ENCODE assay signal across 32 cellular contexts in genomic region chr15:96750361-96750760, GRCh38.
"Had no signal": no experiment of that assay in that cellular context is flagged by ENCODE, and none has a peak within 500 bp of the region (broad histone marks: within the 10 kb centered on the region; RNA-seq: fewer than 3 reads in every experiment).

No MANE protein-coding gene starts in this region.

- H3K27ac ChIP-seq: adrenal gland, body of pancreas, coronary artery, dorsolateral prefrontal cortex, heart left ventricle, ovary, prostate gland, skin epidermis, testis, transverse colon, WERI-Rb-1 had no signal

- H3K4me3 Mint-ChIP-seq: activated CD4-positive, alpha-beta memory T cell treated with anti-CD3 and anti-CD28 coated beads, Interleukin-2, amount 10 ng/mL, durations not matched to agents 7 days and 5 days; activated CD4-positive, alpha-beta T cell treated with anti-CD3 and anti-CD28 coated beads, Interleukin-2, amount 10 ng/mL, durations not matched to agents 7 days and 5 days; activated naive CD8-positive, alpha-beta T cell; activated T-cell treated with anti-CD3 and anti-CD28 coated beads, Interleukin-2, amount 50 U/mL, for 24 hours; effector memory CD8-positive, alpha-beta T cell; nephron; T-helper 1 cell treated with Interleukin-12 subunit alpha and Interleukin-12 subunit beta and Interleukin-4 antibody, amounts not matched to agents 30 μg/mL and 1 μg/mL, for 36 hours had no signal

- ATAC-seq: body of pancreas; effector memory CD8-positive, alpha-beta T cell; esophagus mucosa; heart left ventricle; left ventricle myocardium superior; sciatic nerve; stimulated activated naive CD8-positive, alpha-beta T cell treated with anti-CD3 and anti-CD28 coated beads, Interleukin-15, Interleukin-2, amounts not matched to agents 100 U/mL and 50 U/mL, for 24 hours had no signal

- H3K27ac Mint-ChIP-seq: activated CD4-positive, alpha-beta memory T cell treated with anti-CD3 and anti-CD28 coated beads, Interleukin-2, amount 10 ng/mL, durations not matched to agents 7 days and 5 days; activated CD4-positive, alpha-beta T cell treated with anti-CD3 and anti-CD28 coated beads, Interleukin-2, amount 10 ng/mL, durations not matched to agents 7 days and 5 days; activated naive CD8-positive, alpha-beta T cell; activated T-cell treated with anti-CD3 and anti-CD28 coated beads, Interleukin-2, amount 50 U/mL, for 24 hours; activated T-helper 2 cell treated with anti-CD3 and anti-CD28 coated beads, Interferon-gamma antibody, Interleukin-2, Interleukin-4, amounts not matched to agents 10 μg/mL and 5 μg/mL and 100 μg/mL, durations not matched to agents 14 hours and 24 hours and 36 hours; effector memory CD8-positive, alpha-beta T cell; nephron; T-helper 1 cell treated with Interleukin-12 subunit alpha and Interleukin-12 subunit beta and Interleukin-4 antibody, amounts not matched to agents 30 μg/mL and 1 μg/mL, for 36 hours had no signal

- H3K36me3 ChIP-seq: adrenal gland, heart left ventricle, ovary, prostate gland, transverse colon, WERI-Rb-1 had no signal

- H3K4me1 ChIP-seq: adrenal gland, body of pancreas, heart left ventricle, prostate gland, testis, transverse colon had no signal

- DNase-seq: activated CD4-positive, alpha-beta memory T cell treated with anti-CD3 and anti-CD28 coated beads, Interleukin-2, amount 10 ng/mL, durations not matched to agents 7 days and 5 days; activated CD4-positive, alpha-beta T cell treated with anti-CD3 and anti-CD28 coated beads, Interleukin-2, amount 10 ng/mL, durations not matched to agents 7 days and 5 days; activated CD4-positive, CD25-positive, alpha-beta regulatory T cell treated with anti-CD3 and anti-CD28 coated beads, Interleukin-2, amount 50 U/mL, for 72 hours; activated CD8-positive, alpha-beta memory T cell treated with anti-CD3 and anti-CD28 coated beads, Interleukin-2, amount 50 U/mL, for 48 hours; activated T-cell treated with anti-CD3 and anti-CD28 coated beads, Interleukin-2, amount 50 U/mL, for 24 hours; adrenal gland; aorta; body of pancreas; dorsolateral prefrontal cortex; effector memory CD8-positive, alpha-beta T cell; foreskin fibroblast; heart left ventricle; islet precursor cell; left ventricle myocardium superior; ovary; retina; stimulated activated CD4-positive, alpha-beta T cell treated with anti-CD3 and anti-CD28 coated beads, Interleukin-12 subunit alpha, Interleukin-12 subunit beta, amount 100 ng/mL, for 4 hours; stimulated activated CD4-positive, alpha-beta T cell treated with anti-CD3 and anti-CD28 coated beads, Interleukin-4, amount 100 ng/mL, for 1 hour; stimulated activated naive CD8-positive, alpha-beta T cell treated with anti-CD3 and anti-CD28 coated beads, Interleukin-15, Interleukin-2, amounts not matched to agents 100 U/mL and 50 U/mL, for 24 hours; T-helper 9 cell; testis; transverse colon; WERI-Rb-1 had no signal

- H3K27me3 Mint-ChIP-seq: activated CD4-positive, alpha-beta memory T cell treated with anti-CD3 and anti-CD28 coated beads, Interleukin-2, amount 10 ng/mL, durations not matched to agents 7 days and 5 days; activated CD4-positive, alpha-beta T cell treated with anti-CD3 and anti-CD28 coated beads, Interleukin-2, amount 10 ng/mL, durations not matched to agents 7 days and 5 days; activated T-cell treated with anti-CD3 and anti-CD28 coated beads, Interleukin-2, amount 50 U/mL, for 24 hours; effector memory CD8-positive, alpha-beta T cell had no signal

- H3K36me3 Mint-ChIP-seq: activated naive CD8-positive, alpha-beta T cell had no signal

- H3K4me3 ChIP-seq: adrenal gland, body of pancreas, coronary artery, dorsolateral prefrontal cortex, heart left ventricle, ovary, prostate gland, skin epidermis, testis, transverse colon had no signal

- H3K27me3 ChIP-seq: adrenal gland, body of pancreas, testis, transverse colon had no signal

- H3K4me1 Mint-ChIP-seq: activated CD4-positive, alpha-beta memory T cell treated with anti-CD3 and anti-CD28 coated beads, Interleukin-2, amount 10 ng/mL, durations not matched to agents 7 days and 5 days; activated CD4-positive, alpha-beta T cell treated with anti-CD3 and anti-CD28 coated beads, Interleukin-2, amount 10 ng/mL, durations not matched to agents 7 days and 5 days had no signal

- H3K9me3 Mint-ChIP-seq: T-helper 1 cell treated with Interleukin-12 subunit alpha and Interleukin-12 subunit beta and Interleukin-4 antibody, amounts not matched to agents 30 μg/mL and 1 μg/mL, for 36 hours had no signal

- H3K9me3 ChIP-seq: adrenal gland, body of pancreas, heart left ventricle, ovary, prostate gland, testis, transverse colon had no signal
